Comparison of ENCODE assay signal across 8 cellular contexts in genomic region chr22:17444204-17444504, GRCh38.
"Had no signal": no experiment of that assay in that cellular context is flagged by ENCODE, and none has a peak within 500 bp of the region (broad histone marks: within the 10 kb centered on the region; RNA-seq: fewer than 3 reads in every experiment).

No MANE protein-coding gene starts in this region.

- H3K27ac ChIP-seq: body of pancreas, ovary had no signal

- DNase-seq: activated CD4-positive, alpha-beta memory T cell treated with anti-CD3 and anti-CD28 coated beads, Interleukin-2, amount 10 ng/mL, durations not matched to agents 7 days and 5 days; activated CD4-positive, alpha-beta T cell treated with anti-CD3 and anti-CD28 coated beads for 4 hours; activated T-cell treated with anti-CD3 and anti-CD28 coated beads, Interleukin-2, amount 50 U/mL, for 24 hours; body of pancreas; dermis blood vessel endothelial cell; effector memory CD8-positive, alpha-beta T cell; ovary; T-helper 2 cell had no signal

- H3K4me1 ChIP-seq: body of pancreas had no signal

- H3K36me3 ChIP-seq: ovary had no signal

- H3K4me3 ChIP-seq: body of pancreas, ovary had no signal

- H3K27me3 ChIP-seq: body of pancreas, ovary had no signal

- H3K9me3 ChIP-seq: body of pancreas, ovary had no signal
